ENCODE assay signal across 18 cellular contexts in the genomic region with DNA sequence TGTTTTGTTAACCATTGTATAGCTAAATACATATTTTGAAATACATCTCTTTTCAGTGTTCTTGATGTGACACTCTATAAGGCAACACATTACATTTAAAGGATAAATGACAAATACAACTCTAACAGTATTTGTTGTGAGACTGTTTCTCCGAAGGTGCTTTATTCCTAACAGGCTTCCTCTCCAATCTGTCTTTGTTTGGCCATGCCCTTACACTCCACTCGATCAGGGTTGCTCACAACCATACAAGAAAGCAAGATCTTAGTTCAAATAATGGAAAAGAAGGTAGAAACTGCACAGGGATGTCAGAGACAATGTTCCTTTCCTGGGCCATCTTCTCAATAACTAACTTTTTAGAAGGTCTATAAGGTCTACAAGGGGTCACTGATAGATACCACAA.
"Had no signal": no experiment of that assay in that cellular context is flagged by ENCODE, and none has a peak within 500 bp of the region (broad histone marks: within the 10 kb centered on the region; RNA-seq: fewer than 3 reads in every experiment).

No MANE protein-coding gene starts in this region.

- H3K36me3 ChIP-seq: lower lobe of right lung had no signal

- H3K9me3 ChIP-seq: body of pancreas, lower lobe of right lung had no signal

- H3K27me3 ChIP-seq: body of pancreas had no signal

- H3K4me3 ChIP-seq: body of pancreas, lower lobe of right lung had no signal

- H3K27me3 Mint-ChIP-seq: activated B cell treated with CpG ODN at 0.5 μM for 24 hours; activated CD4-positive, alpha-beta T cell treated with anti-CD3 and anti-CD28 coated beads, Interleukin-2, amount 10 ng/mL, durations not matched to agents 24 days and 14 days; activated naive CD4-positive, alpha-beta T cell treated with anti-CD3 and anti-CD28 coated beads, Interleukin-2, amount 10 ng/mL, durations not matched to agents 7 days and 5 days; central memory CD8-positive, alpha-beta T cell; naive B cell; stimulated activated naive CD8-positive, alpha-beta T cell treated with anti-CD3 and anti-CD28 coated beads, Interleukin-15, Interleukin-2, amounts not matched to agents 100 ng/mL and 50 ng/mL, for 24 hours had no signal

- DNase-seq: activated B cell treated with CpG ODN at 0.5 μM for 24 hours; activated CD4-positive, alpha-beta T cell treated with anti-CD3 and anti-CD28 coated beads, Interleukin-2, amount 10 ng/mL, durations not matched to agents 24 days and 14 days; activated naive CD4-positive, alpha-beta T cell treated with anti-CD3 and anti-CD28 coated beads, Interleukin-2, amount 10 ng/mL, durations not matched to agents 7 days and 5 days; activated T-cell treated with anti-CD3 and anti-CD28 coated beads for 4 hours; body of pancreas; cortex of kidney; effector CD8-positive, alpha-beta T cell; immature natural killer cell; lower lobe of right lung; naive B cell; occipital lobe; stimulated activated CD4-positive, alpha-beta T cell treated with anti-CD3 and anti-CD28 coated beads, Interleukin-4, amount 100 ng/mL, for 1 hour; stimulated activated CD8-positive, alpha-beta memory T cell treated with anti-CD3 and anti-CD28 coated beads, Interleukin-4, amount 100 ng/mL, for 48 hours had no signal

- H3K27ac Mint-ChIP-seq: activated B cell treated with CpG ODN at 0.5 μM for 24 hours; activated CD4-positive, alpha-beta T cell treated with anti-CD3 and anti-CD28 coated beads, Interleukin-2, amount 10 ng/mL, durations not matched to agents 24 days and 14 days; activated naive CD4-positive, alpha-beta T cell treated with anti-CD3 and anti-CD28 coated beads, Interleukin-2, amount 10 ng/mL, durations not matched to agents 7 days and 5 days; activated T-helper 2 cell treated with anti-CD3 and anti-CD28 coated beads, Interferon-gamma antibody, Interleukin-2, Interleukin-4, amounts not matched to agents 10 μg/mL and 5 μg/mL and 100 μg/mL, durations not matched to agents 14 hours and 24 hours and 36 hours; naive B cell; stimulated activated naive CD8-positive, alpha-beta T cell treated with anti-CD3 and anti-CD28 coated beads, Interleukin-15, Interleukin-2, amounts not matched to agents 100 ng/mL and 50 ng/mL, for 24 hours; T-helper 1 cell treated with Interleukin-12 subunit alpha and Interleukin-12 subunit beta and Interleukin-4 antibody, amounts not matched to agents 30 μg/mL and 1 μg/mL, for 36 hours had no signal

- H3K4me3 Mint-ChIP-seq: activated B cell treated with CpG ODN at 0.5 μM for 24 hours; activated CD4-positive, alpha-beta T cell treated with anti-CD3 and anti-CD28 coated beads, Interleukin-2, amount 10 ng/mL, durations not matched to agents 24 days and 14 days; activated naive CD4-positive, alpha-beta T cell treated with anti-CD3 and anti-CD28 coated beads, Interleukin-2, amount 10 ng/mL, durations not matched to agents 7 days and 5 days; central memory CD8-positive, alpha-beta T cell; immature natural killer cell; naive B cell; stimulated activated naive CD8-positive, alpha-beta T cell treated with anti-CD3 and anti-CD28 coated beads, Interleukin-15, Interleukin-2, amounts not matched to agents 100 ng/mL and 50 ng/mL, for 24 hours; T-helper 1 cell treated with Interleukin-12 subunit alpha and Interleukin-12 subunit beta and Interleukin-4 antibody, amounts not matched to agents 30 μg/mL and 1 μg/mL, for 36 hours had no signal

- H3K36me3 Mint-ChIP-seq: immature natural killer cell, naive B cell had no signal

- H3K27ac ChIP-seq: epithelial cell of prostate, lower lobe of right lung had no signal

- ATAC-seq: body of pancreas had no signal

- H3K9me3 Mint-ChIP-seq: activated B cell treated with CpG ODN at 0.5 μM for 24 hours; activated CD4-positive, alpha-beta T cell treated with anti-CD3 and anti-CD28 coated beads, Interleukin-2, amount 10 ng/mL, durations not matched to agents 24 days and 14 days; activated naive CD4-positive, alpha-beta T cell treated with anti-CD3 and anti-CD28 coated beads, Interleukin-2, amount 10 ng/mL, durations not matched to agents 7 days and 5 days; central memory CD8-positive, alpha-beta T cell; stimulated activated naive CD8-positive, alpha-beta T cell treated with anti-CD3 and anti-CD28 coated beads, Interleukin-15, Interleukin-2, amounts not matched to agents 100 ng/mL and 50 ng/mL, for 24 hours; T-helper 1 cell treated with Interleukin-12 subunit alpha and Interleukin-12 subunit beta and Interleukin-4 antibody, amounts not matched to agents 30 μg/mL and 1 μg/mL, for 36 hours had no signal
